ENCODE assay signal across 30 cellular contexts in the genomic region with DNA sequence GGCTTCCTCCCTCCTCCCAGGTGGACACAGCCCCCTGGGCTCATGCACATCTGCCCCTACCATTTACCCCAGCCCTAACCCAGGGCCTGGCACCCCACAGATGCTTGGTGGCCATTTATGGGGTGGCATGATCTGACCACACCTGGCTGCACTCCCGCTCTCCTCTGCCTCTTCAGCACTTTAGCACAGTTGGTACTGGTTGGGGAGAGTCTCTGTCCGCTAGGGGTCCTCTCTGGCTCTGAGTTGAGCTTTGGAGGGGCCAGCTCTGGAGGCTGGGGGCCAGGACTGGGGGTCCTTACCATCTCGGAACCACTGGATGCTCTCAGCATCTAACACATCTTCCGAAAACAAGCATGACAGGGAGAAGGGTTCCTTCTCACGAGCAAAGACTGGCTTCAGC. TPM values are rescaled to one million over a fixed set of nuclear protein-coding genes. Genes with fewer than 3 reads are reported as not detected.
DNase-seq lines count a peak whose midpoint lies in the region; ATAC-seq, FAIRE-seq and TF ChIP-seq lines count a peak whose summit lies in the region.
"Had no signal": no experiment of that assay in that cellular context is flagged by ENCODE, and none has a peak within 500 bp of the region (broad histone marks: within the 10 kb centered on the region; RNA-seq: fewer than 3 reads in every experiment).

No MANE protein-coding gene starts in this region.

- RAD21 ChIA-PET in GM12878 (lab: Charles Lee; ENCODE audit: unreplicated experiment): no interaction called here

- no peak overlapping the region for H2BK120ac ChIP-seq in H9 (ENCODE audit: low read depth, low read length, poor library complexity, severe bottlenecking)

- no peak overlapping the region for H3T11ph ChIP-seq in H9 (ENCODE audit: low read length)

- H3K4me3 ChIP-seq in SK-N-SH (ENCODE audit: low read depth in 2 of 2, low read length in 1 of 2): no peak overlapping the region
- no peak overlapping the region for H3K4me3 ChIP-seq in GM12878
- no peak overlapping the region for H3K4me3 ChIP-seq in neural progenitor cell
- H3K4me3 ChIP-seq: dorsolateral prefrontal cortex, lung, Peyer's patch, right lobe of liver, SJCRH30 had no signal

- H3K23ac ChIP-seq in H9 (ENCODE audit: insufficient read length, low read depth, low read length): no peak overlapping the region

- H3K4me3 Mint-ChIP-seq in H9 (peak overlapping the region in 1 of 2 experiments; percentile 48; a peak in 1 of 5 replicates), neural progenitor cell (peak overlapping the region; percentile 54)
- H3K4me3 Mint-ChIP-seq: activated naive CD4-positive, alpha-beta T cell treated with anti-CD3 and anti-CD28 coated beads, Interleukin-2, amount 50 U/mL, for 24 hours; activated T-helper 17 cell treated with anti-CD3 and anti-CD28 coated beads, Interleukin-2, amount 50 U/mL, for 72 hours; CD4-positive, alpha-beta memory T cell; nephron; stimulated activated effector memory CD8-positive, alpha-beta T cell treated with anti-CD3 and anti-CD28 coated beads, Interleukin-12 subunit alpha, Interleukin-12 subunit beta, amount 100 ng/mL, for 72 hours; T-cell had no signal

- no peaks in the 10 kb centered on the region for H3K79me1 ChIP-seq in H9 (ENCODE audit: insufficient read depth, low read depth, low read length, poor library complexity, severe bottlenecking)

- H3K36me3 ChIP-seq in SK-N-SH (replicated peaks in 1 of 2; ENCODE audit: control insufficient read depth in 1 of 2, insufficient read depth in 2 of 2, low read length in 1 of 2): no peaks in the 10 kb centered on the region
- H3K36me3 ChIP-seq in GM12878 (ENCODE audit: control insufficient read depth in 2 of 2, insufficient read depth in 2 of 2, low read length in 1 of 2): no peaks in the 10 kb centered on the region
- no peaks in the 10 kb centered on the region for H3K36me3 ChIP-seq in neural progenitor cell
- H3K36me3 ChIP-seq: Peyer's patch, right lobe of liver, SJCRH30 had no signal

- H4K20me1 ChIP-seq in SK-N-SH (ENCODE audit: insufficient read depth): no peaks in the 10 kb centered on the region
- H4K20me1 ChIP-seq in H9 (ENCODE audit: control insufficient read depth, insufficient read depth, insufficient read length): no peaks in the 10 kb centered on the region
- no peaks in the 10 kb centered on the region for H4K20me1 ChIP-seq in GM12878 (ENCODE audit: control insufficient read depth, insufficient read depth)
- no peaks in the 10 kb centered on the region for H4K20me1 ChIP-seq in neural progenitor cell (ENCODE audit: low read depth)

- no peak for TF ChIP-seq RAD21 in SK-N-SH (IDR thresholded peaks at IDR 0.05; ENCODE audit: low read length)
- TF ChIP-seq RAD21 in GM12878 (IDR thresholded peaks at IDR 0.05; ENCODE audit: insufficient read depth, low read depth, low read length): no peak

- ATAC-seq in SK-N-SH treated with all-trans-retinoic acid at 6 μM for 48 hours: no peak
- no peak for ATAC-seq in GM12878
- ATAC-seq: activated T-helper 17 cell treated with anti-CD3 and anti-CD28 coated beads, Interleukin-2, amount 50 U/mL, for 72 hours; right lobe of liver; stimulated activated effector memory CD8-positive, alpha-beta T cell treated with anti-CD3 and anti-CD28 coated beads, Interleukin-12 subunit alpha, Interleukin-12 subunit beta, amount 100 ng/mL, for 72 hours; T-cell had no signal

- no peak for TF ChIP-seq EP300 in SK-N-SH (IDR thresholded peaks at IDR 0.05; ENCODE audit: borderline replicate concordance in 1 of 2, low read depth in 1 of 2, low read length in 1 of 2)
- TF ChIP-seq EP300 in GM12878 (IDR thresholded peaks at IDR 0.05; ENCODE audit: borderline replicate concordance in 1 of 2, control insufficient read depth in 1 of 2, low read depth in 2 of 2, low read length in 2 of 2): no peak

- no peak overlapping the region for H4K5ac ChIP-seq in H9 (ENCODE audit: insufficient read length, low read depth, low read length)

- H2BK20ac ChIP-seq in H9 (ENCODE audit: low read depth, low read length, poor library complexity, severe bottlenecking): no peak overlapping the region

- H2BK12ac ChIP-seq in H9 (ENCODE audit: insufficient read length, low read depth, low read length): no peak overlapping the region

- no peak for FAIRE-seq in GM12878 (lab: Jason Lieb, UNC)
- FAIRE-seq: islet of Langerhans had no signal

- peak overlapping the region in 2 of 3 experiments; percentile 53 to 69; a peak in 2 of 7 replicates for H3K27ac Mint-ChIP-seq in H9
- no peak overlapping the region for H3K27ac Mint-ChIP-seq in neural progenitor cell
- H3K27ac Mint-ChIP-seq: activated naive CD4-positive, alpha-beta T cell treated with anti-CD3 and anti-CD28 coated beads, Interleukin-2, amount 50 U/mL, for 24 hours; activated T-helper 17 cell treated with anti-CD3 and anti-CD28 coated beads, Interleukin-2, amount 50 U/mL, for 72 hours; CD4-positive, alpha-beta memory T cell; nephron; stimulated activated effector memory CD8-positive, alpha-beta T cell treated with anti-CD3 and anti-CD28 coated beads, Interleukin-12 subunit alpha, Interleukin-12 subunit beta, amount 100 ng/mL, for 72 hours; T-cell had no signal

- no peaks in the 10 kb centered on the region; the same call in none of the 2 replicates for H3K27me3 Mint-ChIP-seq in H9 (ENCODE audit: low read depth)
- peaks cover 6% of the 10 kb centered on the region for H3K27me3 Mint-ChIP-seq in neural progenitor cell (ENCODE audit: insufficient read depth, low read depth)
- H3K27me3 Mint-ChIP-seq: activated naive CD4-positive, alpha-beta T cell treated with anti-CD3 and anti-CD28 coated beads, Interleukin-2, amount 50 U/mL, for 24 hours; CD4-positive, alpha-beta memory T cell had no signal

- no peak overlapping the region for H2BK5ac ChIP-seq in H9 (ENCODE audit: insufficient read length, low read length)

- H3F3A ChIP-seq in SK-N-SH (replicated peaks; ENCODE audit: insufficient read depth): no peaks in the 10 kb centered on the region
- H3F3A ChIP-seq in neural progenitor cell (ENCODE audit: low read depth): no peaks in the 10 kb centered on the region

- no peak overlapping the region for H2AK5ac ChIP-seq in H9 (ENCODE audit: insufficient read length, low read length)

- no peak overlapping the region for H3K18ac ChIP-seq in H9 (ENCODE audit: insufficient read length, low read depth, low read length)

- TF ChIP-seq POLR2A in GM12878 (IDR thresholded peaks at IDR 0.05; ENCODE audit: low read depth, low read length): no peak

- H3K4me1 ChIP-seq in SK-N-SH (ENCODE audit: control insufficient read depth in 1 of 2, insufficient read depth in 2 of 2, low read depth in 1 of 2, low read length in 1 of 2) (no peaks in the 10 kb centered on the region), H9 (ENCODE audit: insufficient read depth, low read length) (no peaks in the 10 kb centered on the region), GM12878 (ENCODE audit: control insufficient read depth, insufficient read depth, low read length) (no peaks in the 10 kb centered on the region), neural progenitor cell (no peaks in the 10 kb centered on the region)
- H3K4me1 ChIP-seq: right lobe of liver, SJCRH30 had no signal

- 66% methylated on average over 3 of the region's 5 CpGs for WGBS in SK-N-SH (ENCODE audit: low lambda C conversion rate)
- no CpG with 5 or more reads among the region's 5 CpGs for WGBS in H9 (ENCODE audit: extremely low coverage, insufficient read length, low lambda C conversion rate)
- 27% methylated on average over 5 of the region's 5 CpGs for WGBS in GM12878 (ENCODE audit: insufficient coverage, insufficient replicate concordance, low lambda C conversion rate, missing lambda C conversion rate)

- SMC1A ChIA-PET in GM12878 (lab: Charles Lee; ENCODE audit: uncharacterized antibody, unreplicated experiment): no interaction called here

- H3K79me2 ChIP-seq in SK-N-SH (ENCODE audit: insufficient read depth): no peaks in the 10 kb centered on the region
- no peaks in the 10 kb centered on the region for H3K79me2 ChIP-seq in H9 (ENCODE audit: insufficient read depth, low read length)
- no peaks in the 10 kb centered on the region for H3K79me2 ChIP-seq in GM12878 (ENCODE audit: control insufficient read depth, insufficient read depth, low read length)
- H3K79me2 ChIP-seq in neural progenitor cell (ENCODE audit: low read depth): no peaks in the 10 kb centered on the region

- no peak overlapping the region for H4K91ac ChIP-seq in H9 (ENCODE audit: insufficient read length, low read depth, low read length)

- H2AFZ ChIP-seq in SK-N-SH (ENCODE audit: low read depth) (no peak overlapping the region), H9 (ENCODE audit: low read length) (no peak overlapping the region), GM12878 (ENCODE audit: control insufficient read depth, low read depth, low read length) (no peak overlapping the region), neural progenitor cell (replicated peaks) (no peak overlapping the region)

- H3K36me3 Mint-ChIP-seq in H9 (ENCODE audit: insufficient read depth in 1 of 3, low read depth in 3 of 3) (no peaks in the 10 kb centered on the region), neural progenitor cell (no peaks in the 10 kb centered on the region)
- H3K36me3 Mint-ChIP-seq: activated naive CD4-positive, alpha-beta T cell treated with anti-CD3 and anti-CD28 coated beads, Interleukin-2, amount 50 U/mL, for 24 hours; CD4-positive, alpha-beta memory T cell; stimulated activated effector memory CD8-positive, alpha-beta T cell treated with anti-CD3 and anti-CD28 coated beads, Interleukin-12 subunit alpha, Interleukin-12 subunit beta, amount 100 ng/mL, for 72 hours; T-cell had no signal

- intact Hi-C loops in GM12878 (cut with micrococcal nuclease; ENCODE audit: unreplicated experiment): no loop called here

- H3K23me2 ChIP-seq in H9 (ENCODE audit: insufficient read length, low read depth, low read length, poor library complexity, severe bottlenecking): no peaks in the 10 kb centered on the region

- H3K27me3 ChIP-seq in SK-N-SH (ENCODE audit: insufficient read depth): no peaks in the 10 kb centered on the region; the same call in 1 of the 2 replicates
- no peaks in the 10 kb centered on the region for H3K27me3 ChIP-seq in H9 (ENCODE audit: insufficient read depth, low read length)
- H3K27me3 ChIP-seq in GM12878 (replicated peaks in 1 of 2; ENCODE audit: control insufficient read depth in 2 of 2, insufficient read depth in 2 of 2, low read length in 1 of 2): no peaks in the 10 kb centered on the region; a peak in 1 of 4 replicates
- no peaks in the 10 kb centered on the region for H3K27me3 ChIP-seq in neural progenitor cell
- H3K27me3 ChIP-seq: dorsolateral prefrontal cortex, Peyer's patch, right lobe of liver had no signal

- 0 out of 2 replicates have a peak, but pooled peaks have one; percentile 7 for TF ChIP-seq CTCF in SK-N-SH (IDR thresholded peaks at IDR 0.05)
- peak; percentile 53 for TF ChIP-seq CTCF in H9 (conservative IDR thresholded peaks at IDR 0.05)
- 0 out of 6 replicates have a peak, but pooled peaks of 2 of the 3 experiments have one; percentile 4 to 6 for TF ChIP-seq CTCF in GM12878 (IDR thresholded peaks at IDR 0.05 in 2 of 3, conservative IDR thresholded peaks at IDR 0.05 in 1 of 3; ENCODE audit: control insufficient read depth in 2 of 3, extremely low read depth in 1 of 3, insufficient read depth in 1 of 3, low read depth in 3 of 3, low read length in 3 of 3)
- peak; percentile 25 for TF ChIP-seq CTCF in neural progenitor cell (IDR thresholded peaks at IDR 0.05)

- H3K4me2 ChIP-seq in SK-N-SH (no peak overlapping the region), H9 (ENCODE audit: insufficient read depth, insufficient read length, low read length) (no peak overlapping the region), GM12878 (ENCODE audit: control insufficient read depth, insufficient read depth) (no peak overlapping the region), neural progenitor cell (no peak overlapping the region)

- H3K27ac ChIP-seq in SK-N-SH (ENCODE audit: low read depth in 2 of 2, low read length in 1 of 2) (no peak overlapping the region), H9 (ENCODE audit: insufficient read length, low read depth, low read length) (no peak overlapping the region), GM12878 (ENCODE audit: control insufficient read depth, insufficient read depth) (no peak overlapping the region), neural progenitor cell (no peak overlapping the region)
- H3K27ac ChIP-seq: dorsolateral prefrontal cortex, Peyer's patch, right lobe of liver, SJCRH30 had no signal

- no peak overlapping the region for H3K14ac ChIP-seq in H9 (ENCODE audit: insufficient read depth, low read length)

- peaks cover 14 to 29% of the 10 kb centered on the region in 2 experiments for H3K4me1 Mint-ChIP-seq in H9
- peaks cover 6% of the 10 kb centered on the region for H3K4me1 Mint-ChIP-seq in neural progenitor cell
- H3K4me1 Mint-ChIP-seq: activated naive CD4-positive, alpha-beta T cell treated with anti-CD3 and anti-CD28 coated beads, Interleukin-2, amount 50 U/mL, for 24 hours; activated T-helper 17 cell treated with anti-CD3 and anti-CD28 coated beads, Interleukin-2, amount 50 U/mL, for 72 hours; CD4-positive, alpha-beta memory T cell; stimulated activated effector memory CD8-positive, alpha-beta T cell treated with anti-CD3 and anti-CD28 coated beads, Interleukin-12 subunit alpha, Interleukin-12 subunit beta, amount 100 ng/mL, for 72 hours; T-cell had no signal

- DNase-seq in SK-N-SH (no peak), H9 (no peak), GM12878 (ENCODE audit: low read depth, low spot score) (no peak), neural progenitor cell (ENCODE audit: low spot score) (no peak), EL (no peak), SIG-M5 treated with dmso at 0.1 percent for 504 hours (lab: John Stamatoyannopoulos, UW; ENCODE audit: unreplicated experiment) (no peak)
- DNase-seq in activated effector memory CD4-positive, alpha-beta T cell treated with Interleukin-2 at 50 U/mL for 16 hours: no peak
- DNase-seq: activated CD4-positive, alpha-beta T cell treated with anti-CD3 and anti-CD28 coated beads, Interleukin-2, amount 50 U/mL, for 48 hours; AML-193; caudate nucleus; CD4-positive, alpha-beta memory T cell; DMS 273 treated with DMSO at 0.1 percent for 48 hours; dorsolateral prefrontal cortex; NCI-H1694; right lobe of liver; SJCRH30; stimulated activated CD4-positive, alpha-beta T cell treated with anti-CD3 and anti-CD28 coated beads, Interleukin-12 subunit alpha, Interleukin-12 subunit beta, amount 100 ng/mL, for 4 hours; stimulated activated CD4-positive, alpha-beta T cell treated with anti-CD3 and anti-CD28 coated beads, Interleukin-4, amount 100 ng/mL, for 1 hour; T-cell; trophoblast cell had no signal

- CTCF ChIA-PET in SK-N-SH (lab: Yijun Ruan, JAX): no interaction called here
- CTCF ChIA-PET in GM12878 (lab: Yijun Ruan, JAX): interaction anchor here (0.6 kb wide), 1 partner anchor 115 kb away, joined by 3 read pairs; a partner anchor contains a TSS

- in situ Hi-C loops in GM12878 (cut with MboI): no loop called here

- no peak overlapping the region for H3K56ac ChIP-seq in H9 (ENCODE audit: insufficient read length, low read depth, low read length)

- no peak overlapping the region for H3K9ac ChIP-seq in SK-N-SH
- no peak overlapping the region for H3K9ac ChIP-seq in H9 (ENCODE audit: extremely low read depth, insufficient read length, low read length)
- H3K9ac ChIP-seq in GM12878 (ENCODE audit: control insufficient read depth, insufficient read depth, low read length): no peak overlapping the region
- H3K9ac ChIP-seq in neural progenitor cell: no peak overlapping the region

- H3K9me3 Mint-ChIP-seq in H9 (no peaks in the 10 kb centered on the region), neural progenitor cell (no peaks in the 10 kb centered on the region)
- H3K9me3 Mint-ChIP-seq: activated naive CD4-positive, alpha-beta T cell treated with anti-CD3 and anti-CD28 coated beads, Interleukin-2, amount 50 U/mL, for 24 hours; activated T-helper 17 cell treated with anti-CD3 and anti-CD28 coated beads, Interleukin-2, amount 50 U/mL, for 72 hours; CD4-positive, alpha-beta memory T cell; nephron; stimulated activated effector memory CD8-positive, alpha-beta T cell treated with anti-CD3 and anti-CD28 coated beads, Interleukin-12 subunit alpha, Interleukin-12 subunit beta, amount 100 ng/mL, for 72 hours; T-cell had no signal

- POLR2A ChIA-PET in SK-N-SH (lab: Yijun Ruan, JAX) (no interaction called here), GM12878 (lab: Charles Lee) (no interaction called here)

- H3K9me3 ChIP-seq in SK-N-SH (no peaks in the 10 kb centered on the region), H9 (ENCODE audit: control insufficient read depth, low read depth, low read length) (no peaks in the 10 kb centered on the region), GM12878 (replicated peaks; ENCODE audit: control insufficient read depth, insufficient read depth, low read length) (no peaks in the 10 kb centered on the region), neural progenitor cell (ENCODE audit: low read depth) (no peaks in the 10 kb centered on the region)
- H3K9me3 ChIP-seq: Peyer's patch, right lobe of liver, SJCRH30 had no signal

- no TSS peak for BruUV-seq in GM12878 (replicated peaks; lab: Mats Ljungman, UMichigan)

- H3K9me2 ChIP-seq in SK-N-SH: no peaks in the 10 kb centered on the region

- H2BK15ac ChIP-seq in H9 (ENCODE audit: low read depth, low read length): no peak overlapping the region

- no peak overlapping the region for H4K8ac ChIP-seq in H9 (replicated peaks; ENCODE audit: insufficient read length, low read depth, low read length)

- no peak overlapping the region for H3K4ac ChIP-seq in H9 (ENCODE audit: low read depth, low read length)

RNA-seq across cellular contexts. Expression of a gene that starts 17.4 kb away (rescaled TPM):
- polyA plus RNA-seq in SK-N-SH (2012; rRNA removed): 0.02 and 0.05 TPM in 2 replicates
- polyA plus RNA-seq in SK-N-SH (2012; cell fraction: cytosol; rRNA removed): 0.04 and 0.05 TPM in 2 replicates
- polyA plus RNA-seq in SK-N-SH (2012; cell fraction: nucleus; rRNA removed): 0.08 TPM in 2 replicates
- 0.07 and 0.11 TPM in 2 replicates for total RNA-seq in H9 (2021)
- not detected in 2 replicates for total RNA-seq in GM12878 (2013; cell fraction: nucleolus; rRNA removed)
- not detected in 2 replicates for total RNA-seq in GM12878 (2014; rRNA removed)
- not detected in 2 replicates for total RNA-seq in GM12878 (2014; rRNA removed; fragmentation: Illumina TruSeq; extraction: Trizol)
- not detected in 2 replicates for total RNA-seq in GM12878 (2021)
- polyA plus RNA-seq in GM12878 (2011; ENCODE audit: low read depth): not detected
- not detected in 2 replicates for polyA plus RNA-seq in GM12878 (2011; rRNA removed)
- not detected in 2 replicates for polyA plus RNA-seq in GM12878 (2011; cell fraction: cytosol; rRNA removed)
- not detected in 2 replicates for polyA plus RNA-seq in GM12878 (2011; cell fraction: nucleus; rRNA removed)
- polyA plus RNA-seq in GM12878 (2012): not detected in 2 replicates
- polyA plus RNA-seq in GM12878 (2014; fragmentation: Illumina TruSeq; extraction: Trizol): not detected in 2 replicates
- not detected for polyA plus RNA-seq in GM12878 (2014; fragmentation: Nextera tagmentation; extraction: Ambion mirVana)
- 0.06 TPM in 1 of 2 replicates, not detected in the other for polyA plus RNA-seq in GM12878 (2014; rRNA removed)
- polyA plus RNA-seq in GM12878 (2016; fragmentation: Nextera tagmentation; extraction: Ambion mirVana): not detected
- not detected in 2 replicates for polyA minus RNA-seq in GM12878 (2011; rRNA and poly(A)+ RNA removed)
- not detected in 2 replicates for polyA minus RNA-seq in GM12878 (2011; cell fraction: cytosol; rRNA and poly(A)+ RNA removed)
- not detected in 2 replicates for polyA minus RNA-seq in GM12878 (2011; cell fraction: nucleus; rRNA and poly(A)+ RNA removed)
- total RNA-seq in neural progenitor cell (ENCODE audit: low replicate concordance): 0.06 TPM in 1 of 2 replicates, not detected in the other
- total RNA-seq: activated T-helper 17 cell treated with anti-CD3 and anti-CD28 coated beads, Interleukin-2, amount 50 U/mL, for 72 hours; CD4-positive, alpha-beta memory T cell; fibroblast of lung; SJCRH30; T-cell had no signal
- polyA plus RNA-seq: CD4-positive, alpha-beta memory T cell; fibroblast of lung had no signal

RNA-seq across cellular contexts. Expression of a gene that starts 48.4 kb away (rescaled TPM):
- polyA plus RNA-seq in SK-N-SH (2012; rRNA removed) (0.03 and 0.05 TPM in 2 replicates), GM12878 (2011; rRNA removed) (not detected in 2 replicates), GM12878 (2014; fragmentation: Illumina TruSeq; extraction: Trizol) (not detected in 2 replicates), GM12878 (2014; fragmentation: Nextera tagmentation; extraction: Ambion mirVana) (not detected), GM12878 (2014; rRNA removed) (not detected in 2 replicates), GM12878 (2016; fragmentation: Nextera tagmentation; extraction: Ambion mirVana) (not detected)
- polyA plus RNA-seq in SK-N-SH (2012; cell fraction: cytosol; rRNA removed): not detected in 2 replicates
- polyA plus RNA-seq in SK-N-SH (2012; cell fraction: nucleus; rRNA removed): 0.02 TPM in 2 replicates
- total RNA-seq in H9 (2021) (0.13 TPM in 1 of 2 replicates, not detected in the other), GM12878 (2014; rRNA removed) (not detected in 2 replicates), GM12878 (2014; rRNA removed; fragmentation: Illumina TruSeq; extraction: Trizol) (not detected in 2 replicates), GM12878 (2021) (0.08 TPM in 1 of 2 replicates, not detected in the other), neural progenitor cell (ENCODE audit: low replicate concordance) (0.03 TPM in 1 of 2 replicates, not detected in the other)
- not detected in 2 replicates for total RNA-seq in GM12878 (2013; cell fraction: nucleolus; rRNA removed)
- not detected for polyA plus RNA-seq in GM12878 (2011; ENCODE audit: low read depth)
- 0.02 TPM in 1 of 2 replicates, not detected in the other for polyA plus RNA-seq in GM12878 (2011; cell fraction: cytosol; rRNA removed)
- not detected in 2 replicates for polyA plus RNA-seq in GM12878 (2011; cell fraction: nucleus; rRNA removed)
- not detected in 2 replicates for polyA plus RNA-seq in GM12878 (2012)
- not detected in 2 replicates for polyA minus RNA-seq in GM12878 (2011; rRNA and poly(A)+ RNA removed)
- polyA minus RNA-seq in GM12878 (2011; cell fraction: cytosol; rRNA and poly(A)+ RNA removed): not detected in 2 replicates
- polyA minus RNA-seq in GM12878 (2011; cell fraction: nucleus; rRNA and poly(A)+ RNA removed): not detected in 2 replicates
- total RNA-seq: activated T-helper 17 cell treated with anti-CD3 and anti-CD28 coated beads, Interleukin-2, amount 50 U/mL, for 72 hours; CD4-positive, alpha-beta memory T cell; endothelial cell of umbilical vein; SJCRH30 had no signal
- polyA plus RNA-seq: CD4-positive, alpha-beta memory T cell; endothelial cell of umbilical vein had no signal
